23 cellular contexts compared by ENCODE assay signal in the genomic region with DNA sequence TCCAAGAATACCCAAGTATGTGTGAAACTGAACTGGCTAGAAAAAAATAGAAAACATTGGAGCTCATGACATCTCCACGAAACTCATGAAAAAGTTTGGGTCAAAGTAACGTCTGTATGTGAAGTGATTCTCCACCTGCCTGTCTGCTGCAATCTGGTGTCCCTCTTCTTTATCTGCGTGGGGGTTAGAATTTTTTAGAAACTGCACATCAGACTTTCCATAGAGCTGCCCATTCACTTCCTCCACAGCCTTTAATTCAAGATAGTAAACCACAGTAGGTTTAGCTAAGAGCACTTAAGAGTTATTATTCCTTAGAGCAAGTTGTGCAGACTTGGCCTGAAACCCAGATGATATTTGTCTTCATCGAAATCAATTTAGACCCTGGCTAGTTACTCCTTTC. TPM values are rescaled to one million over a fixed set of nuclear protein-coding genes. Genes with fewer than 3 reads are reported as not detected.
"Had no signal": no experiment of that assay in that cellular context is flagged by ENCODE, and none has a peak within 500 bp of the region (broad histone marks: within the 10 kb centered on the region; RNA-seq: fewer than 3 reads in every experiment).

No MANE protein-coding gene starts in this region.

- DNase-seq: effector memory CD4-positive, alpha-beta T cell; heart left ventricle; hippocampal formation; left colon; left ventricle myocardium superior; mesenchymal stem cell; naive thymus-derived CD4-positive, alpha-beta T cell; nucleus accumbens; ovary; sigmoid colon; stimulated activated CD4-positive, alpha-beta T cell treated with anti-CD3 and anti-CD28 coated beads, Interleukin-2, amount 100 ng/mL, for 24 hours; stimulated activated CD4-positive, alpha-beta T cell treated with anti-CD3 and anti-CD28 coated beads, Interleukin-4, amount 100 ng/mL, for 4 hours; stimulated activated naive B cell treated with anti-CD40 and anti-IgM and Interleukin-4, amounts not matched to agents 10 μg/mL and 1 μg/mL and 100 μg/mL, for 72 hours; stimulated activated naive CD8-positive, alpha-beta T cell treated with anti-CD3 and anti-CD28 coated beads, Interleukin-15, amount 100 ng/mL, for 72 hours; testis; upper lobe of right lung had no signal

- H3K27ac Mint-ChIP-seq: stimulated activated naive B cell treated with anti-CD40 and anti-IgM and Interleukin-4, amounts not matched to agents 10 μg/mL and 1 μg/mL and 100 μg/mL, for 72 hours; stimulated activated naive CD8-positive, alpha-beta T cell treated with anti-CD3 and anti-CD28 coated beads, Interleukin-15, amount 100 ng/mL, for 72 hours had no signal

- H3K27ac ChIP-seq: heart left ventricle, ovary, right atrium auricular region, sigmoid colon, skin epidermis, testis, tibial nerve, upper lobe of right lung, vagina had no signal

- ATAC-seq: esophagus mucosa; heart left ventricle; left colon; left ventricle myocardium superior; naive thymus-derived CD4-positive, alpha-beta T cell; stimulated activated naive CD8-positive, alpha-beta T cell treated with anti-CD3 and anti-CD28 coated beads, Interleukin-15, amount 100 ng/mL, for 72 hours; upper lobe of right lung had no signal

- H3K4me1 Mint-ChIP-seq: naive thymus-derived CD4-positive, alpha-beta T cell; neural crest cell had no signal

- H3K36me3 Mint-ChIP-seq: naive thymus-derived CD4-positive, alpha-beta T cell; stimulated activated naive B cell treated with anti-CD40 and anti-IgM and Interleukin-4, amounts not matched to agents 10 μg/mL and 1 μg/mL and 100 μg/mL, for 72 hours had no signal

- H3K4me3 ChIP-seq: heart left ventricle, lung, ovary, right atrium auricular region, sigmoid colon, skin epidermis, testis, tibial nerve, upper lobe of right lung, vagina had no signal

- H3K4me1 ChIP-seq: right atrium auricular region, sigmoid colon, testis, upper lobe of right lung, vagina had no signal

- H3K36me3 ChIP-seq: heart left ventricle, ovary, right atrium auricular region, sigmoid colon, tibial nerve, upper lobe of right lung, vagina had no signal

- H3K9me3 ChIP-seq: heart left ventricle, ovary, right atrium auricular region, sigmoid colon, testis, tibial nerve, upper lobe of right lung, vagina had no signal

- H3K4me3 Mint-ChIP-seq: naive thymus-derived CD4-positive, alpha-beta T cell; neural crest cell; stimulated activated naive B cell treated with anti-CD40 and anti-IgM and Interleukin-4, amounts not matched to agents 10 μg/mL and 1 μg/mL and 100 μg/mL, for 72 hours; stimulated activated naive CD8-positive, alpha-beta T cell treated with anti-CD3 and anti-CD28 coated beads, Interleukin-15, amount 100 ng/mL, for 72 hours had no signal

- H3K9me3 Mint-ChIP-seq: naive thymus-derived CD4-positive, alpha-beta T cell; neural crest cell; stimulated activated naive B cell treated with anti-CD40 and anti-IgM and Interleukin-4, amounts not matched to agents 10 μg/mL and 1 μg/mL and 100 μg/mL, for 72 hours; stimulated activated naive CD8-positive, alpha-beta T cell treated with anti-CD3 and anti-CD28 coated beads, Interleukin-15, amount 100 ng/mL, for 72 hours had no signal

RNA-seq across cellular contexts. Expression of a gene that starts 55.3 kb away (rescaled TPM):
- total RNA-seq: neural crest cell had no signal
- polyA plus RNA-seq: naive thymus-derived CD4-positive, alpha-beta T cell had no signal
